8 cellular contexts compared by ENCODE assay signal in the genomic region with DNA sequence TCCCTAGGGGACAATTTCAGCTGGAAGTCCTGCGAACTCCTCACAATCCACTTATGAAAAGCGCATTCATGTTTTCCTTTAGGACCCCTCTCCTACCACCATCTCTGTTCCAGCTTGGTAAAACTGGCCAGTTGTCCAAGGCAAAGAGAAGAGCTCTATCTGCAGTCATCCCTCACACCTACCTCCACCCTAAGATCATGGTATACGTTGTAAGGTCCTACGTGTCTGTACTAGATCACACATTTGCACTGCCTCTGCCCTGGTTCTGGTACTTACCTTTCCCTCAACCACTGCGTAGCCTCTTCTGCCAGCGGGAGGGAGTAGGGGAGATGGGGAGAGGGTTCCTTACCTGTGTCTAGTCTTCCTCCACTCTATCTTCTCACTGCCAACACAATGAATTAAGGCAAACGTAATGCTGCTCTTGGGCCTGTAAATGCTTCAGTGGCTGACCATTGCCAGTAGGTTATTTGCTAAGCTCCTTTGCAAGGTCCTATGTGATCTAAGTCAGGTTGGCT.
DNase-seq lines count a peak whose midpoint lies in the region; ATAC-seq and TF ChIP-seq lines count a peak whose summit lies in the region.

No MANE protein-coding gene starts in this region.

- TF ChIP-seq CTCF in 22Rv1 (IDR thresholded peaks at IDR 0.05), result no peak

- no peaks in the 10 kb centered on the region for H3K9me3 Mint-ChIP-seq in activated naive CD8-positive, alpha-beta T cell treated with anti-CD3 and anti-CD28 coated beads, Interleukin-2, amount 50 U/mL, for 24 hours

- H3K27ac ChIP-seq in 22Rv1 (peak overlapping the region; percentile 94), substantia nigra (ENCODE audit: low read depth, low read length, poor library complexity, severe bottlenecking) (peak overlapping the region; percentile 76)

- H3K27ac Mint-ChIP-seq in activated naive CD8-positive, alpha-beta T cell treated with anti-CD3 and anti-CD28 coated beads, Interleukin-2, amount 50 U/mL, for 24 hours, result peak overlapping the region; percentile 89

- peaks cover 38% of the 10 kb centered on the region for H3K4me1 Mint-ChIP-seq in activated naive CD8-positive, alpha-beta T cell treated with anti-CD3 and anti-CD28 coated beads, Interleukin-2, amount 50 U/mL, for 24 hours

- peaks cover 2% of the 10 kb centered on the region for H3K27me3 Mint-ChIP-seq in activated naive CD8-positive, alpha-beta T cell treated with anti-CD3 and anti-CD28 coated beads, Interleukin-2, amount 50 U/mL, for 24 hours

- H3K4me3 Mint-ChIP-seq in activated naive CD8-positive, alpha-beta T cell treated with anti-CD3 and anti-CD28 coated beads, Interleukin-2, amount 50 U/mL, for 24 hours, result peak overlapping the region; percentile 96

- peaks cover 5% of the 10 kb centered on the region for H3K36me3 Mint-ChIP-seq in activated naive CD8-positive, alpha-beta T cell treated with anti-CD3 and anti-CD28 coated beads, Interleukin-2, amount 50 U/mL, for 24 hours (ENCODE audit: low read depth)

- H3K4me3 ChIP-seq in iPS-18c (ENCODE audit: insufficient read depth, low read depth, low read length), result peak overlapping the region; percentile 80

- no peaks in the 10 kb centered on the region for H3K9me3 ChIP-seq in iPS-18c (ENCODE audit: control insufficient read depth, insufficient read depth, low read length)

- peak; percentile 14 for DNase-seq in activated naive CD8-positive, alpha-beta T cell treated with anti-CD3 and anti-CD28 coated beads, Interleukin-2, amount 50 U/mL, for 24 hours
- peak in 1 of 49 donors; percentile 54 for DNase-seq in substantia nigra (lab: John Stamatoyannopoulos, UW)
- DNase-seq in activated CD4-positive, CD25-positive, alpha-beta regulatory T cell treated with anti-CD3 and anti-CD28 coated beads, Interleukin-2, amount 50 U/mL, for 72 hours, result no peak
- no peak for DNase-seq in NCI-H1436 treated with DMSO at 0.1 percent for 48 hours (lab: John Stamatoyannopoulos, UW)

- peak; percentile 2 for ATAC-seq in HG03159 (IDR thresholded peaks at IDR 0.05; ENCODE audit: unreplicated experiment)
- no peak for ATAC-seq in activated naive CD8-positive, alpha-beta T cell treated with anti-CD3 and anti-CD28 coated beads, Interleukin-2, amount 50 U/mL, for 24 hours
- no peak for ATAC-seq in HG03108 (IDR thresholded peaks at IDR 0.05; ENCODE audit: unreplicated experiment)
